In the genomic region with DNA sequence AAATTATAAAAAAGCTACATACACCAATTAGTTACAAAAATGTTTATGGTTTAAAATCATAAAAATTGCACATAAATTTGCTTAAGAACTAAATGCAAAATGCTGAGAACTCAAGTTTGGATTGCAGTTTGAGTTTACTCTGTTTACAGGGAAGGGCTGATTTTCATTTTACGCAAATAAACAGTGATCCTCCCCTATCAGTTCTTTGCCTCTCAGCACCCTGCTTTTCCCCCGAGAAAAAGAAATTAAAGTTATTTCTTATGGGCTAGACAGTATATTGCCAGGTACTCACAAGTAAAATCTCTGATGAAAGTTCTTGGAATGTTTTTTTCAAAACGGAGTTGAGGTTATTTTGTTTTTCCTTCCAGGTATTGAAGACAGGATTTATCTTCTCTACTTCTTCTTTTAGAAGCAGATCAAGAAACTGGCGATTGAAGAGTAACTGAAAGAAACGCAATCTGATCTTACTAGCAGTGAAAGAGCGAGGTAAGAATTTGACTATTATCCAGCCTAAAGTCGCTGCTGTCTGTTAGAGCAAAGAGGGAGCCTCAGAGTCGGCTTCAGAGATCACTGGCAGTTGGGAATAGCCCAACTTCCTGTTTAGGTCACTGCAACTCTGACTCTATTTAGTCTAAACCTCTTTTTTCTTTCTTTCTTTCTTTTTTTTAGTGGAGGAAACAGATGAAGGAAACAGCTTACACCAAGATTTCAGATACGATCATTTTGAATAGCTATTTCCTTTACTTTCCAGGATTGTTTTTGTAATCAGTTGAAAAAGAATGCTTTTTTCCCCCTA, we compare ENCODE assay signal across 8 cellular contexts. TPM values are rescaled to one million over a fixed set of nuclear protein-coding genes. Genes with fewer than 3 reads are reported as not detected.
A peak's percentile ranks its signal among the peaks of the same experiment; 100 is the strongest.
DNase-seq lines count a peak whose midpoint lies in the region; ATAC-seq, FAIRE-seq and TF ChIP-seq lines count a peak whose summit lies in the region.

A gene (minus strand): TSS at position 528 of the 796 bp plus-strand sequence. CDS start 50,667 bp downstream, outside the sequence.

- no peak within 1 kb of the TSS for H3K27ac ChIP-seq in temporal lobe (ENCODE audit: low read depth, low read length)

- CTCF ChIA-PET in GM10248 (lab: Yijun Ruan, JAX) = interaction anchor here (1.5 kb wide), 1 partner anchor 15 kb away, joined by 3 read pairs; no protein-coding TSS in a partner anchor

- H3K27me3 ChIP-seq in bronchial epithelial cell (ENCODE audit: control insufficient read depth, insufficient read depth, low read length) = no peaks in the 10 kb centered on the region

- ATAC-seq in GM21576 (IDR thresholded peaks at IDR 0.05; ENCODE audit: unreplicated experiment) = no peak

- no peaks in the 10 kb centered on the region for H3K36me3 ChIP-seq in bronchial epithelial cell (ENCODE audit: control insufficient read depth, insufficient read depth, low read length)

- no peak for FAIRE-seq in bronchial epithelial cell (lab: Jason Lieb, UNC)

- H3K4me3 ChIP-seq in bronchial epithelial cell (ENCODE audit: low read depth, low read length) = peak within 1 kb of the TSS; percentile 36

- DNase-seq in AML-193 (lab: John Stamatoyannopoulos, UW) (peak; percentile 35 to 73), Kasumi-1 (lab: John Stamatoyannopoulos, UW) (peak; percentile 67 to 82), bronchial epithelial cell (ENCODE audit: low read depth) (peak; percentile 59), left kidney (ENCODE audit: low read depth, low spot score) (peak; percentile 37), GM10248 (ENCODE audit: extremely low spot score) (no peak)
- no peak for DNase-seq in effector CD8-positive, alpha-beta T cell (lab: John Stamatoyannopoulos, UW)

- TF ChIP-seq CTCF in bronchial epithelial cell (IDR thresholded peaks at IDR 0.05; ENCODE audit: insufficient read depth, low read length, severe bottlenecking) = no peak
- no peak for TF ChIP-seq CTCF in GM10248 (IDR thresholded peaks at IDR 0.05; ENCODE audit: control extremely low read depth, extremely low read depth, low read depth, missing control alignments)

- POLR2A ChIA-PET in GM10248 (lab: Yijun Ruan, JAX) = no interaction called here

RNA-seq across cellular contexts. Expression of the gene that starts here (rescaled TPM):
- total RNA-seq in bronchial epithelial cell (0.64 and 2.1 TPM in 2 replicates), temporal lobe (19.7 TPM)

Comparison
In these comparisons a context has a peak if more than half of its experiments do, and no peak if none do; other contexts are left out.
1. DNase-seq: peak in AML-193 (2 of 2), Kasumi-1 (2 of 2), bronchial epithelial cell (single experiment) and left kidney (single experiment); none in effector CD8-positive, alpha-beta T cell (single experiment) and GM10248 (single experiment).